Comparison of ENCODE assay signal across 9 cellular contexts in genomic region chr5:147558826-147559225, GRCh38. TPM values are rescaled to one million over a fixed set of nuclear protein-coding genes. Genes with fewer than 3 reads are reported as not detected.
DNase-seq lines count a peak whose midpoint lies in the region; ATAC-seq and TF ChIP-seq lines count a peak whose summit lies in the region.
"Had no signal": no experiment of that assay in that cellular context is flagged by ENCODE, and none has a peak within 500 bp of the region (broad histone marks: within the 10 kb centered on the region; RNA-seq: fewer than 3 reads in every experiment).

No MANE protein-coding gene starts in this region.

- no peaks in the 10 kb centered on the region for H3K9me3 ChIP-seq in stomach smooth muscle (ENCODE audit: control insufficient read depth in 2 of 2, low read length in 2 of 2)

- H3K36me3 ChIP-seq in stomach smooth muscle (ENCODE audit: control insufficient read depth in 2 of 2, insufficient read depth in 2 of 2, low read length in 2 of 2): no peaks in the 10 kb centered on the region

- no peak overlapping the region for H3K27ac Mint-ChIP-seq in naive thymus-derived CD8-positive, alpha-beta T cell

- POLR2A ChIA-PET in naive thymus-derived CD8-positive, alpha-beta T cell (lab: Charles Lee): no interaction called here

- H3K9me3 Mint-ChIP-seq in naive thymus-derived CD8-positive, alpha-beta T cell: peaks cover 0 to 3% (median 0%) of the 10 kb centered on the region in 9 donors
- H3K9me3 Mint-ChIP-seq: central memory CD8-positive, alpha-beta T cell had no signal

- H3K4me3 Mint-ChIP-seq in naive thymus-derived CD8-positive, alpha-beta T cell: no peak overlapping the region
- H3K4me3 Mint-ChIP-seq: central memory CD8-positive, alpha-beta T cell had no signal

- peak overlapping the region in 1 of 2 donors; percentile 44 for H3K9ac ChIP-seq in stomach smooth muscle (ENCODE audit: low read length in 2 of 2)

- H3K27me3 ChIP-seq in stomach smooth muscle (ENCODE audit: control insufficient read depth in 1 of 2, insufficient read depth in 2 of 2, low read length in 2 of 2): no peaks in the 10 kb centered on the region

- H3K27me3 Mint-ChIP-seq in naive thymus-derived CD8-positive, alpha-beta T cell: peaks cover 0 to 8% (median 2%) of the 10 kb centered on the region in 5 donors

- TF ChIP-seq CTCF in C4-2B (conservative IDR thresholded peaks at IDR 0.05): peak; percentile 46
- peak; percentile 67 for TF ChIP-seq CTCF in WI38 (IDR thresholded peaks at IDR 0.05; ENCODE audit: low read depth, low read length)

- H3K27ac ChIP-seq in C4-2B (no peak overlapping the region), stomach smooth muscle (ENCODE audit: low read length) (peak overlapping the region; percentile 46)

- peaks cover 22% of the 10 kb centered on the region for H3K4me1 ChIP-seq in stomach smooth muscle (ENCODE audit: control insufficient read depth, insufficient read depth, low read length)

- DNase-seq in NCI-H146 treated with DMSO at 0.1 percent for 48 hours (lab: John Stamatoyannopoulos, UW; ENCODE audit: unreplicated experiment): peak; percentile 39
- peak; percentile 49 for DNase-seq in hepatic stellate cell (ENCODE audit: low spot score)
- no peak for DNase-seq in naive thymus-derived CD8-positive, alpha-beta T cell
- no peak for DNase-seq in stimulated activated naive CD4-positive, alpha-beta T cell treated with Interleukin-2 at 50 U/mL for 16 hours (lab: John Stamatoyannopoulos, UW)

- H3K4me3 ChIP-seq in WI38 (ENCODE audit: low read depth, low read length) (no peak overlapping the region), stomach smooth muscle (ENCODE audit: low read length in 2 of 2) (peak overlapping the region in 1 of 2 donors; percentile 17)

- no peaks in the 10 kb centered on the region for H3K4me1 Mint-ChIP-seq in naive thymus-derived CD8-positive, alpha-beta T cell
- H3K4me1 Mint-ChIP-seq: central memory CD8-positive, alpha-beta T cell had no signal

- H3K36me3 Mint-ChIP-seq in naive thymus-derived CD8-positive, alpha-beta T cell: no peaks in the 10 kb centered on the region

- ATAC-seq in GM19468 (IDR thresholded peaks at IDR 0.05; ENCODE audit: extremely low read depth, unreplicated experiment): peak; percentile 43
- ATAC-seq in naive thymus-derived CD8-positive, alpha-beta T cell: no peak

RNA-seq across cellular contexts. Expression of gene DPYSL3, which starts 49.0 kb away (rescaled TPM):
- total RNA-seq in naive thymus-derived CD8-positive, alpha-beta T cell: not detected
- not detected for polyA plus RNA-seq in naive thymus-derived CD8-positive, alpha-beta T cell

Comparison
In these comparisons a context has a peak if more than half of its experiments do, and no peak if none do; other contexts are left out.
1. DNase-seq: peak in NCI-H146 treated with DMSO at 0.1 percent for 48 hours (single experiment) and hepatic stellate cell (single experiment); none in naive thymus-derived CD8-positive, alpha-beta T cell (0 of 10) and stimulated activated naive CD4-positive, alpha-beta T cell treated with Interleukin-2 at 50 U/mL for 16 hours (single experiment).